Comparison of ENCODE assay signal across 2 cellular contexts in genomic region chr7:48454750-48455192, GRCh38.
A peak's percentile ranks its signal among the peaks of the same experiment; 100 is the strongest.
TF ChIP-seq lines count a peak whose summit lies in the region.

No MANE protein-coding gene starts in this region.

TF ChIP-seq in K562, 482 proteins besides CTCF, POLR2A, EP300 and RAD21 (continued from another document and continues in another):
- no peak for TF ChIP-seq THRB (CRISPR knock-in tag; conservative IDR thresholded peaks at IDR 0.05)
- TF ChIP-seq TEAD4 (IDR thresholded peaks at IDR 0.05; ENCODE audit: low read length) = no peak
- no peak; the same call in 1 of the 2 replicates for TF ChIP-seq TEAD4 (CRISPR knock-in tag; IDR thresholded peaks at IDR 0.05; ENCODE audit: borderline replicate concordance)
- TF ChIP-seq ZFP36 (IDR thresholded peaks at IDR 0.05; ENCODE audit: low read depth, low read length, partially characterized antibody) = no peak
- no peak for TF ChIP-seq RB1 (IDR thresholded peaks at IDR 0.05; ENCODE audit: low read depth)
- no peak for TF ChIP-seq CTBP1 (IDR thresholded peaks at IDR 0.05; ENCODE audit: borderline replicate concordance)
- no peak for TF ChIP-seq SMARCA5 (IDR thresholded peaks at IDR 0.05)
- TF ChIP-seq VEZF1 (CRISPR knock-in tag; IDR thresholded peaks at IDR 0.05) = no peak
- no peak for TF ChIP-seq U2AF1 (optimal IDR thresholded peaks at IDR 0.05; ENCODE audit: low read depth, low read length)
- TF ChIP-seq NR2C2 (CRISPR knock-in tag; IDR thresholded peaks at IDR 0.05) = no peak
- 0 out of 2 replicates have a peak, but pooled peaks have one; percentile 10 for TF ChIP-seq NR2C2 (tag; IDR thresholded peaks at IDR 0.05)
- no peak for TF ChIP-seq ZNF507 (tag; conservative IDR thresholded peaks at IDR 0.05)
- TF ChIP-seq NR2F6 (CRISPR knock-in tag; IDR thresholded peaks at IDR 0.05) = no peak
- no peak for TF ChIP-seq ATF6 (CRISPR knock-in tag; IDR thresholded peaks at IDR 0.05)
- TF ChIP-seq RREB1 (CRISPR knock-in tag; IDR thresholded peaks at IDR 0.05) = no peak
- TF ChIP-seq HNRNPH1 (optimal IDR thresholded peaks at IDR 0.05; ENCODE audit: low read depth, low read length) = no peak

TF ChIP-seq in HepG2, 621 proteins besides CTCF, POLR2A, EP300 and RAD21 (continued from another document):
- TF ChIP-seq AFF4 (CRISPR knock-in tag; IDR thresholded peaks at IDR 0.05) = no peak
TF ChIP-seq in HepG2: peak in this region for 1.
